In genomic region chr1:225700164-225700740, GRCh38 we compare ENCODE assay signal across 1 cellular context.
TF ChIP-seq lines count a peak whose summit lies in the region.

No MANE protein-coding gene starts in this region.

TF ChIP-seq in HepG2, 621 proteins besides CTCF, POLR2A, EP300 and RAD21 (continued from another document and continues in another):
- TF ChIP-seq ZBTB37 (CRISPR knock-in tag; IDR thresholded peaks at IDR 0.05) = 0 out of 2 replicates have a peak, but pooled peaks have one; percentile 24
- no peak for TF ChIP-seq ZNF296 (CRISPR knock-in tag; conservative IDR thresholded peaks at IDR 0.05)
- TF ChIP-seq ZBTB25 (CRISPR knock-in tag; IDR thresholded peaks at IDR 0.05) = 0 out of 2 replicates have a peak, but pooled peaks have one; percentile 38
- TF ChIP-seq ATF1 (CRISPR knock-in tag; IDR thresholded peaks at IDR 0.05) = no peak
- TF ChIP-seq HMGXB4 (CRISPR knock-in tag; IDR thresholded peaks at IDR 0.05; ENCODE audit: borderline replicate concordance in 1 of 2, low read depth in 1 of 2) = peak in 1 of 2 experiments; percentile 35; a peak in 2 of 4 replicates
- no peak for TF ChIP-seq ZNF7 (CRISPR knock-in tag; IDR thresholded peaks at IDR 0.05)
- TF ChIP-seq TEAD3 (CRISPR knock-in tag; optimal IDR thresholded peaks at IDR 0.05; ENCODE audit: borderline replicate concordance) = peak; percentile 95
- TF ChIP-seq SIX4 (CRISPR knock-in tag; IDR thresholded peaks at IDR 0.05) = peak; percentile 86
- TF ChIP-seq HOXA3 (CRISPR knock-in tag; IDR thresholded peaks at IDR 0.05) = peak; percentile 39; the same call in 1 of the 2 replicates
- TF ChIP-seq MXD4 (CRISPR knock-in tag; IDR thresholded peaks at IDR 0.05) = peak; percentile 48; the same call in 1 of the 2 replicates
- no peak for TF ChIP-seq ZNF326 (CRISPR knock-in tag; IDR thresholded peaks at IDR 0.05; ENCODE audit: borderline replicate concordance)
- TF ChIP-seq BCL6 (CRISPR knock-in tag; IDR thresholded peaks at IDR 0.05) = peak; percentile 65
- peak; percentile 92 for TF ChIP-seq FOXA3 (CRISPR knock-in tag; IDR thresholded peaks at IDR 0.05)
- no peak for TF ChIP-seq LCORL (IDR thresholded peaks at IDR 0.05)
- TF ChIP-seq LCORL (CRISPR knock-in tag; IDR thresholded peaks at IDR 0.05) = peak; percentile 66; the same call in 1 of the 2 replicates
- no peak for TF ChIP-seq KDM5A (IDR thresholded peaks at IDR 0.05; ENCODE audit: borderline replicate concordance, low read length)
- no peak for TF ChIP-seq EZH2 (conservative IDR thresholded peaks at IDR 0.05; ENCODE audit: low read depth, low read length)
- peak; percentile 48 for TF ChIP-seq TBL1XR1 (IDR thresholded peaks at IDR 0.05; ENCODE audit: borderline replicate concordance, low read length, partially characterized antibody)
- no peak for TF ChIP-seq ZBTB46 (CRISPR knock-in tag; IDR thresholded peaks at IDR 0.05; ENCODE audit: borderline replicate concordance)
- no peak for TF ChIP-seq SALL2 (CRISPR knock-in tag; IDR thresholded peaks at IDR 0.05)
- no peak for TF ChIP-seq ZNF335 (CRISPR knock-in tag; IDR thresholded peaks at IDR 0.05)
- peak; percentile 53; the same call in 1 of the 2 replicates for TF ChIP-seq KAT8 (CRISPR knock-in tag; IDR thresholded peaks at IDR 0.05)
- no peak for TF ChIP-seq ZNF143 (CRISPR knock-in tag; IDR thresholded peaks at IDR 0.05)
- no peak for TF ChIP-seq HOXA7 (CRISPR knock-in tag; IDR thresholded peaks at IDR 0.05)
- TF ChIP-seq AHR (CRISPR knock-in tag; IDR thresholded peaks at IDR 0.05) = no peak
- no peak for TF ChIP-seq SYNCRIP (IDR thresholded peaks at IDR 0.05; ENCODE audit: insufficient read depth, low read depth, low read length)
- TF ChIP-seq IKZF5 (CRISPR knock-in tag; IDR thresholded peaks at IDR 0.05) = peak; percentile 45; the same call in 1 of the 2 replicates
- TF ChIP-seq ZNF33B (CRISPR knock-in tag; IDR thresholded peaks at IDR 0.05) = no peak
- no peak for TF ChIP-seq ZKSCAN5 (CRISPR knock-in tag; IDR thresholded peaks at IDR 0.05)
- 0 out of 2 replicates have a peak, but pooled peaks have one; percentile 43 for TF ChIP-seq ZNF12 (CRISPR knock-in tag; IDR thresholded peaks at IDR 0.05)
- TF ChIP-seq FOXP1 (IDR thresholded peaks at IDR 0.05) = peak; percentile 41; the same call in 1 of the 2 replicates
- peak; percentile 66 for TF ChIP-seq FOXP1 (CRISPR knock-in tag; IDR thresholded peaks at IDR 0.05)
- no peak for TF ChIP-seq ISX (CRISPR knock-in tag; conservative IDR thresholded peaks at IDR 0.05)
- peak; percentile 70; the same call in 1 of the 2 replicates for TF ChIP-seq ARID3A (IDR thresholded peaks at IDR 0.05; ENCODE audit: low read depth, low read length)
- no peak for TF ChIP-seq ZFP36 (IDR thresholded peaks at IDR 0.05; ENCODE audit: borderline replicate concordance, low read depth, low read length, partially characterized antibody)
- no peak; the same call in 1 of the 2 replicates for TF ChIP-seq ZFY (CRISPR knock-in tag; IDR thresholded peaks at IDR 0.05)
- no peak for TF ChIP-seq FOXM1 (CRISPR knock-in tag; IDR thresholded peaks at IDR 0.05)
- TF ChIP-seq HMGXB3 (CRISPR knock-in tag; IDR thresholded peaks at IDR 0.05; ENCODE audit: borderline replicate concordance) = peak; percentile 57; the same call in 1 of the 2 replicates
- TF ChIP-seq MAX (IDR thresholded peaks at IDR 0.05) = peak; percentile 58
- no peak for TF ChIP-seq ZNF460 (CRISPR knock-in tag; IDR thresholded peaks at IDR 0.05; ENCODE audit: borderline replicate concordance)
- no peak for TF ChIP-seq PBX3 (CRISPR knock-in tag; IDR thresholded peaks at IDR 0.05; ENCODE audit: borderline replicate concordance)
- TF ChIP-seq MBD4 (IDR thresholded peaks at IDR 0.05; ENCODE audit: borderline replicate concordance, low read length) = peak; percentile 75; the same call in 1 of the 2 replicates
- TF ChIP-seq JUNB (CRISPR knock-in tag; IDR thresholded peaks at IDR 0.05; ENCODE audit: borderline replicate concordance) = peak; percentile 62; the same call in 1 of the 2 replicates
- TF ChIP-seq ZNF670 (CRISPR knock-in tag; IDR thresholded peaks at IDR 0.05; ENCODE audit: borderline replicate concordance) = no peak
- TF ChIP-seq CEBPZ (IDR thresholded peaks at IDR 0.05; ENCODE audit: low read length) = no peak
- TF ChIP-seq MTF1 (CRISPR knock-in tag; IDR thresholded peaks at IDR 0.05) = no peak
